ENCODE assay signal across 8 cellular contexts in genomic region chr6:99282479-99283062, GRCh38.
DNase-seq lines count a peak whose midpoint lies in the region; ATAC-seq and TF ChIP-seq lines count a peak whose summit lies in the region.

No MANE protein-coding gene starts in this region.

- POLR2A ChIA-PET in SK-N-SH (lab: Yijun Ruan, JAX): no interaction called here

- no peak overlapping the region for H2AFZ ChIP-seq in SK-N-SH (ENCODE audit: low read depth)

- no peaks in the 10 kb centered on the region for H3K79me2 ChIP-seq in SK-N-SH (ENCODE audit: insufficient read depth)

- CTCF ChIA-PET in SK-N-SH (lab: Yijun Ruan, JAX): interaction anchor here (1.0 to 1.4 kb wide), 2 partner anchors 16 to 18 kb away, joined by 3 read pairs; no protein-coding TSS in a partner anchor

- no peaks in the 10 kb centered on the region for H3K9me3 ChIP-seq in SK-N-SH

- H3K4me2 ChIP-seq in SK-N-SH: no peak overlapping the region

- H4K20me1 ChIP-seq in SK-N-SH (ENCODE audit: insufficient read depth): no peaks in the 10 kb centered on the region

- 67% methylated on average over 4 of the region's 4 CpGs for WGBS in SK-N-SH (ENCODE audit: low lambda C conversion rate)

- no peak overlapping the region for H3K4me3 ChIP-seq in SK-N-SH (ENCODE audit: low read depth in 2 of 2, low read length in 1 of 2)

- TF ChIP-seq CTCF in SK-N-SH (IDR thresholded peaks at IDR 0.05) (peak; percentile 72), omental fat pad (IDR thresholded peaks at IDR 0.05) (no peak)

- no peaks in the 10 kb centered on the region for H3K4me1 ChIP-seq in SK-N-SH (ENCODE audit: control insufficient read depth in 1 of 2, insufficient read depth in 2 of 2, low read depth in 1 of 2, low read length in 1 of 2)

- peaks cover 0 to 21% of the 10 kb centered on the region in 2 experiments for H3K36me3 ChIP-seq in SK-N-SH (replicated peaks in 1 of 2; ENCODE audit: control insufficient read depth in 1 of 2, insufficient read depth in 2 of 2, low read length in 1 of 2)

- H3K9ac ChIP-seq in SK-N-SH: no peak overlapping the region

- TF ChIP-seq EP300 in SK-N-SH (IDR thresholded peaks at IDR 0.05; ENCODE audit: borderline replicate concordance in 1 of 2, low read depth in 1 of 2, low read length in 1 of 2): no peak

- no peak overlapping the region for H3K27ac ChIP-seq in SK-N-SH (ENCODE audit: low read depth in 2 of 2, low read length in 1 of 2)

- ATAC-seq in omental fat pad (ENCODE audit: low FRiP score) (no peak), GM21381 (IDR thresholded peaks at IDR 0.05; ENCODE audit: unreplicated experiment) (no peak), HG02642 (IDR thresholded peaks at IDR 0.05; ENCODE audit: poor library complexity, unreplicated experiment) (no peak)

- peak; percentile 57 for TF ChIP-seq RAD21 in SK-N-SH (IDR thresholded peaks at IDR 0.05; ENCODE audit: low read length)

- peak; percentile 1 for DNase-seq in DMS53 treated with DMSO at 0.1 percent for 48 hours (lab: John Stamatoyannopoulos, UW; ENCODE audit: unreplicated experiment)
- DNase-seq in HS-5 (ENCODE audit: low read depth): peak; percentile 14
- peak; percentile 33 for DNase-seq in SK-N-SH
- peak; percentile 40 for DNase-seq in kidney tubule cell (ENCODE audit: low spot score)
- no peak for DNase-seq in foreskin melanocyte
- DNase-seq in omental fat pad (ENCODE audit: low spot score): no peak

- no peaks in the 10 kb centered on the region for H3F3A ChIP-seq in SK-N-SH (replicated peaks; ENCODE audit: insufficient read depth)

- no peaks in the 10 kb centered on the region for H3K9me2 ChIP-seq in SK-N-SH

- H3K27me3 ChIP-seq in SK-N-SH (ENCODE audit: insufficient read depth): no peaks in the 10 kb centered on the region

TF ChIP-seq in SK-N-SH, 30 proteins besides CTCF, POLR2A, EP300 and RAD21:
- TF ChIP-seq RCOR1 (IDR thresholded peaks at IDR 0.05; ENCODE audit: low read length): no peak
- peak; percentile 31; the same call in 1 of the 2 replicates for TF ChIP-seq SMC3 (IDR thresholded peaks at IDR 0.05; ENCODE audit: low read depth, low read length)

Comparison
In these comparisons a context has a peak if more than half of its experiments do, and no peak if none do; other contexts are left out.
1. DNase-seq: peak in DMS53 treated with DMSO at 0.1 percent for 48 hours (single experiment), HS-5 (single experiment), SK-N-SH (single experiment) and kidney tubule cell (single experiment); none in foreskin melanocyte (single experiment) and omental fat pad (single experiment).